8 cellular contexts compared by ENCODE assay signal in genomic region chr14:104801284-104802119, GRCh38. TPM values are rescaled to one million over a fixed set of nuclear protein-coding genes. Genes with fewer than 3 reads are reported as not detected.
DNase-seq lines count a peak whose midpoint lies in the region; ATAC-seq and TF ChIP-seq lines count a peak whose summit lies in the region.

No MANE protein-coding gene starts in this region.

- peaks cover 71 to 92% (median 88%) of the 10 kb centered on the region in 10 experiments for H3K4me1 ChIP-seq in BLaER1 treated with 17β-estradiol and CSF1 and Interleukin-3, amounts not matched to agents 10 nM and 100 nM
- H3K4me1 ChIP-seq in Loucy (ENCODE audit: insufficient read depth, low read length, poor library complexity, severe bottlenecking): peaks cover 28% of the 10 kb centered on the region

- H3K27me3 Mint-ChIP-seq in dendritic cell treated with granulocyte-macrophage colony-stimulating factor and Interleukin-4, amounts not matched to agents 40 ng/mL and 50 ng/mL, for 4 days: peaks cover 28% of the 10 kb centered on the region
- no peaks in the 10 kb centered on the region for H3K27me3 Mint-ChIP-seq in naive thymus-derived CD8-positive, alpha-beta T cell

- no peak for ATAC-seq in naive thymus-derived CD8-positive, alpha-beta T cell
- no peak for ATAC-seq in HG02973 (IDR thresholded peaks at IDR 0.05; ENCODE audit: unreplicated experiment)
- ATAC-seq in GM21390 (IDR thresholded peaks at IDR 0.05; ENCODE audit: unreplicated experiment): no peak

- H3K9me2 ChIP-seq in Loucy (replicated peaks; ENCODE audit: low read depth, low read length): no peaks in the 10 kb centered on the region

- H3K79me2 ChIP-seq in Loucy (ENCODE audit: insufficient read depth, low read length): peaks cover 8% of the 10 kb centered on the region

- H3K9ac ChIP-seq in BLaER1 treated with 17β-estradiol and CSF1 and Interleukin-3, amounts not matched to agents 10 nM and 100 nM: peak overlapping the region; percentile 61 to 84 (median 77)
- H3K9ac ChIP-seq in Loucy (ENCODE audit: low read depth, low read length, poor library complexity, severe bottlenecking): peak overlapping the region; percentile 70

- POLR2A ChIA-PET in naive thymus-derived CD8-positive, alpha-beta T cell (lab: Charles Lee): interaction anchor here (0.7 to 2.2 kb wide), 11 partner anchors 9 to 259 kb away, joined by 3 to 14 read pairs (median 6); partner anchors contain the start of gene SIVA1

- intact Hi-C loops in dendritic cell treated with granulocyte-macrophage colony-stimulating factor and Interleukin-4, amounts not matched to agents 40 ng/mL and 50 ng/mL, for 4 days (cut with micrococcal nuclease): no loop called here

- peaks cover 13% of the 10 kb centered on the region for H3F3A ChIP-seq in Loucy (ENCODE audit: low read depth)

- peaks cover 0 to 29% (median 22%) of the 10 kb centered on the region in 11 experiments; a peak in 14 of 22 replicates for H3K27me3 ChIP-seq in BLaER1 treated with 17β-estradiol and CSF1 and Interleukin-3, amounts not matched to agents 10 nM and 100 nM
- no peaks in the 10 kb centered on the region for H3K27me3 ChIP-seq in Loucy (ENCODE audit: insufficient read depth, low read length, poor library complexity, severe bottlenecking)

- no peak for DNase-seq in naive thymus-derived CD8-positive, alpha-beta T cell
- DNase-seq in GM19238 (ENCODE audit: insufficient read length, low spot score) (no peak), hepatic stellate cell (ENCODE audit: low spot score) (no peak)

- peaks cover 0 to 54% (median 38%) of the 10 kb centered on the region in 11 experiments; a peak in 19 of 22 replicates for H4K20me1 ChIP-seq in BLaER1 treated with 17β-estradiol and CSF1 and Interleukin-3, amounts not matched to agents 10 nM and 100 nM
- H4K20me1 ChIP-seq in Loucy (ENCODE audit: insufficient read depth, low read length, poor library complexity, severe bottlenecking): peaks cover 5% of the 10 kb centered on the region

- peak overlapping the region; percentile 69 to 83 (median 76) for H3K4me3 ChIP-seq in BLaER1 treated with 17β-estradiol and CSF1 and Interleukin-3, amounts not matched to agents 10 nM and 100 nM
- peak overlapping the region; percentile 83 for H3K4me3 ChIP-seq in Loucy (ENCODE audit: low read length, poor library complexity, severe bottlenecking)

- peaks cover 70% of the 10 kb centered on the region for H3K4me1 Mint-ChIP-seq in dendritic cell treated with granulocyte-macrophage colony-stimulating factor and Interleukin-4, amounts not matched to agents 40 ng/mL and 50 ng/mL, for 4 days (ENCODE audit: low read depth)
- H3K4me1 Mint-ChIP-seq in naive thymus-derived CD8-positive, alpha-beta T cell: peaks cover 11 to 49% (median 39%) of the 10 kb centered on the region in 4 donors

- no peaks in the 10 kb centered on the region for H3K9me3 ChIP-seq in BLaER1 treated with 17β-estradiol and CSF1 and Interleukin-3, amounts not matched to agents 10 nM and 100 nM (replicated peaks in 1 of 11)
- no peaks in the 10 kb centered on the region for H3K9me3 ChIP-seq in Loucy (ENCODE audit: insufficient read depth, low read depth, low read length)

- TF ChIP-seq CTCF in Loucy (conservative IDR thresholded peaks at IDR 0.05; ENCODE audit: low read length): no peak

- peak overlapping the region; percentile 36; the same call in 1 of the 2 replicates for H2AFZ ChIP-seq in Loucy (ENCODE audit: low read length)

- peaks cover 8% of the 10 kb centered on the region for H3K36me3 Mint-ChIP-seq in dendritic cell treated with granulocyte-macrophage colony-stimulating factor and Interleukin-4, amounts not matched to agents 40 ng/mL and 50 ng/mL, for 4 days (ENCODE audit: low read depth)
- no peaks in the 10 kb centered on the region for H3K36me3 Mint-ChIP-seq in naive thymus-derived CD8-positive, alpha-beta T cell

- H3K27ac Mint-ChIP-seq in dendritic cell treated with granulocyte-macrophage colony-stimulating factor and Interleukin-4, amounts not matched to agents 40 ng/mL and 50 ng/mL, for 4 days: peak overlapping the region; percentile 65
- peak overlapping the region; percentile 58 to 90 (median 70) for H3K27ac Mint-ChIP-seq in naive thymus-derived CD8-positive, alpha-beta T cell

- peak overlapping the region; percentile 96 to 100 (median 100) for H3K4me2 ChIP-seq in BLaER1 treated with 17β-estradiol and CSF1 and Interleukin-3, amounts not matched to agents 10 nM and 100 nM
- peak overlapping the region; percentile 84 for H3K4me2 ChIP-seq in Loucy (ENCODE audit: low read depth, low read length, poor library complexity, severe bottlenecking)

- no peaks in the 10 kb centered on the region for H3K9me3 Mint-ChIP-seq in dendritic cell treated with granulocyte-macrophage colony-stimulating factor and Interleukin-4, amounts not matched to agents 40 ng/mL and 50 ng/mL, for 4 days
- H3K9me3 Mint-ChIP-seq in naive thymus-derived CD8-positive, alpha-beta T cell: no peaks in the 10 kb centered on the region

- no peaks in the 10 kb centered on the region for H3K36me3 ChIP-seq in BLaER1 treated with 17β-estradiol and CSF1 and Interleukin-3, amounts not matched to agents 10 nM and 100 nM
- no peaks in the 10 kb centered on the region for H3K36me3 ChIP-seq in Loucy (ENCODE audit: insufficient read depth, low read length)

- H3K27ac ChIP-seq in BLaER1 treated with 17β-estradiol and CSF1 and Interleukin-3, amounts not matched to agents 10 nM and 100 nM: peak overlapping the region in 9 of 11 experiments; percentile 60 to 79 (median 72); a peak in 15 of 22 replicates

- peak overlapping the region; percentile 85 for H3K4me3 Mint-ChIP-seq in dendritic cell treated with granulocyte-macrophage colony-stimulating factor and Interleukin-4, amounts not matched to agents 40 ng/mL and 50 ng/mL, for 4 days
- H3K4me3 Mint-ChIP-seq in naive thymus-derived CD8-positive, alpha-beta T cell: peak overlapping the region; percentile 82 to 92 (median 88)

RNA-seq across cellular contexts. Expression of gene ZBTB42, which starts 0.6 kb away (rescaled TPM):
- total RNA-seq in naive thymus-derived CD8-positive, alpha-beta T cell: 1 to 10 TPM; 8.6 to 9.6 TPM
- polyA plus RNA-seq in naive thymus-derived CD8-positive, alpha-beta T cell: 1 to 10 TPM; 1.0 to 1.8 (median 1.6) TPM

RNA-seq across cellular contexts. Expression of gene AKT1, which starts 6.0 kb away (rescaled TPM):
- 10 to 100 TPM; 88.9 to 95.7 TPM for total RNA-seq in naive thymus-derived CD8-positive, alpha-beta T cell
- 10 to 100 TPM in 2 of 3 donors, 1 to 10 TPM in 1; 8.9 to 33.4 (median 23.1) TPM for polyA plus RNA-seq in naive thymus-derived CD8-positive, alpha-beta T cell

RNA-seq across cellular contexts. Expression of gene SIVA1, which starts 48.6 kb away (rescaled TPM):
- 10 to 100 TPM; 75.4 to 82.5 TPM for total RNA-seq in naive thymus-derived CD8-positive, alpha-beta T cell
- polyA plus RNA-seq in naive thymus-derived CD8-positive, alpha-beta T cell: 100 to 1,000 TPM; 248 to 297 (median 283) TPM
